ENCODE assay signal across 27 cellular contexts in genomic region chr6:89002523-89002922, GRCh38.
"Had no signal": no experiment of that assay in that cellular context is flagged by ENCODE, and none has a peak within 500 bp of the region (broad histone marks: within the 10 kb centered on the region; RNA-seq: fewer than 3 reads in every experiment).

No MANE protein-coding gene starts in this region.

- H3K4me3 ChIP-seq: ascending aorta, cardiac muscle cell had no signal

- DNase-seq: activated CD4-positive, alpha-beta T cell treated with anti-CD3 and anti-CD28 coated beads, Interleukin-2, amount 10 ng/mL, durations not matched to agents 7 days and 5 days; activated CD4-positive, alpha-beta T cell treated with anti-CD3 and anti-CD28 coated beads, Interleukin-2, amount 50 U/mL, for 48 hours; activated CD8-positive, alpha-beta T cell treated with anti-CD3 and anti-CD28 coated beads, Interleukin-2, amount 10 ng/mL, durations not matched to agents 7 days and 5 days; activated effector memory CD4-positive, alpha-beta T cell treated with Interleukin-2 at 50 U/mL for 16 hours; activated naive CD4-positive, alpha-beta T cell treated with anti-CD3 and anti-CD28 coated beads, Interleukin-2, amount 10 ng/mL, durations not matched to agents 7 days and 5 days; activated naive CD8-positive, alpha-beta T cell treated with anti-CD3 and anti-CD28 coated beads, Interleukin-2, amount 50 U/mL, for 24 hours; activated T-cell treated with anti-CD3 and anti-CD28 coated beads, Interleukin-2, amount 50 U/mL, for 24 hours; amniotic stem cell; NCI-H1048; NCI-H1105 treated with DMSO at 0.1 percent for 48 hours; NCI-H1436; NCI-H1694; NCI-H1930; NCI-H2081 treated with DMSO at 0.1 percent for 48 hours; NCI-H345; NCI-H510A; NCI-H526; NCI-H748 treated with DMSO at 0.1 percent for 48 hours; NK-92 treated with Interleukin-12 subunit alpha and Interleukin-12 subunit beta, amount 100 ng/mL, for 24 hours; Right ventricle myocardium superior; SW 1271; T-helper 1 cell; T-helper 2 cell; T1000 had no signal

- H3K27ac Mint-ChIP-seq: activated CD4-positive, alpha-beta T cell treated with anti-CD3 and anti-CD28 coated beads, Interleukin-2, amount 10 ng/mL, durations not matched to agents 7 days and 5 days; activated CD8-positive, alpha-beta T cell treated with anti-CD3 and anti-CD28 coated beads, Interleukin-2, amount 10 ng/mL, durations not matched to agents 7 days and 5 days; activated naive CD4-positive, alpha-beta T cell treated with anti-CD3 and anti-CD28 coated beads, Interleukin-2, amount 10 ng/mL, durations not matched to agents 7 days and 5 days; activated naive CD8-positive, alpha-beta T cell; activated naive CD8-positive, alpha-beta T cell treated with anti-CD3 and anti-CD28 coated beads, Interleukin-2, amount 50 U/mL, for 24 hours; activated T-cell treated with anti-CD3 and anti-CD28 coated beads, Interleukin-2, amount 50 U/mL, for 24 hours had no signal

- H3K27me3 Mint-ChIP-seq: activated naive CD8-positive, alpha-beta T cell treated with anti-CD3 and anti-CD28 coated beads, Interleukin-2, amount 50 U/mL, for 24 hours had no signal

- H3K9me3 Mint-ChIP-seq: activated CD4-positive, alpha-beta T cell treated with anti-CD3 and anti-CD28 coated beads, Interleukin-2, amount 10 ng/mL, durations not matched to agents 7 days and 5 days; activated naive CD4-positive, alpha-beta T cell treated with anti-CD3 and anti-CD28 coated beads, Interleukin-2, amount 10 ng/mL, durations not matched to agents 7 days and 5 days; activated naive CD8-positive, alpha-beta T cell treated with anti-CD3 and anti-CD28 coated beads, Interleukin-2, amount 50 U/mL, for 24 hours; activated T-cell treated with anti-CD3 and anti-CD28 coated beads, Interleukin-2, amount 50 U/mL, for 24 hours had no signal

- H3K36me3 ChIP-seq: ascending aorta, cardiac muscle cell had no signal

- H3K27ac ChIP-seq: ascending aorta, cardiac muscle cell had no signal

- H3K36me3 Mint-ChIP-seq: activated naive CD4-positive, alpha-beta T cell treated with anti-CD3 and anti-CD28 coated beads, Interleukin-2, amount 10 ng/mL, durations not matched to agents 7 days and 5 days had no signal

- H3K9me3 ChIP-seq: ascending aorta had no signal

- H3K4me3 Mint-ChIP-seq: activated CD4-positive, alpha-beta T cell treated with anti-CD3 and anti-CD28 coated beads, Interleukin-2, amount 10 ng/mL, durations not matched to agents 7 days and 5 days; activated CD8-positive, alpha-beta T cell treated with anti-CD3 and anti-CD28 coated beads, Interleukin-2, amount 10 ng/mL, durations not matched to agents 7 days and 5 days; activated naive CD4-positive, alpha-beta T cell treated with anti-CD3 and anti-CD28 coated beads, Interleukin-2, amount 10 ng/mL, durations not matched to agents 7 days and 5 days; activated naive CD8-positive, alpha-beta T cell; activated naive CD8-positive, alpha-beta T cell treated with anti-CD3 and anti-CD28 coated beads, Interleukin-2, amount 50 U/mL, for 24 hours; activated T-cell treated with anti-CD3 and anti-CD28 coated beads, Interleukin-2, amount 50 U/mL, for 24 hours had no signal

- H3K4me1 ChIP-seq: ascending aorta had no signal
